8 cellular contexts compared by ENCODE assay signal in the genomic region with DNA sequence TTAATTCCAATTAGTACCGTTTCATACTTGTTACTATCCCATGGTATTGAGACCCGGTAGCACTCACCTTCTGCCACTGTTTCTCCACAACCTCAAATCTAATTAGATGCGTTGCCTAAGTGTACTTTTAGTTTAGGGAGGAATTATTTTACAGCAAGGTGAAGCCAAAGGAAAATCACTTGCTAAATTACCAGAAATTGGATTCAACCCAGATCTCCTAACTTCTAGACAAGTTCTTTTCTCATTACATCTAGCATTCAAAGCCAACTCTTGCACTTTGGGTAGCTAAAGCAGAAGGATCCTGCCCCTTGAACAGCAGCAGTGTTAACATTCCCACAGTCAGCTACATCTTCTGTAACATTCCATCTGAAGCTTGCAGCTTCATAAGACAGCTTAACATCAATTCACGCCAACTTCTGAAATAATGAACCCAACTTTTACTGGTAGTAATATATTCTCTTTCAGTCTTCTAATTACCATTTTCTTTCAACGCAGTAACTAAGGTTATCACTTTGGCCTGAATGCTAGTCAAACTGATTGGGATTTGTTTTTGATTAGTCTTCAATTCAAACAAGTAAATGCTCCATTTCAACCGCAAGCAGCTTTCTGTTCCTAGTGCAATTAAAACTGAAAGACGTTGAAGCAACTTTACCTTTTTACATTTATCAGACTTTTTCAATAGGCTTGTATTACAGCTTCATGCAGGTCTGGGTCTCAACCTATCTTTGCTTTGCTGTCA. TPM values are rescaled to one million over a fixed set of nuclear protein-coding genes. Genes with fewer than 3 reads are reported as not detected.
A peak's percentile ranks its signal among the peaks of the same experiment; 100 is the strongest.
DNase-seq lines count a peak whose midpoint lies in the region; ATAC-seq, FAIRE-seq and TF ChIP-seq lines count a peak whose summit lies in the region.

No MANE protein-coding gene starts in this region.

- POLR2A ChIA-PET in WTC11 (lab: Charles Lee): interaction anchor here (0.6 to 1.0 kb wide), 2 partner anchors 9 to 502 kb away, joined by 4 to 5 read pairs; partner anchors contain the start of gene THAP9

- TF ChIP-seq POLR2A in H54 (IDR thresholded peaks at IDR 0.05; ENCODE audit: low read depth, low read length): no peak
- no peak for TF ChIP-seq POLR2A in spleen (IDR thresholded peaks at IDR 0.05)

- no peaks in the 10 kb centered on the region for H3K9me3 Mint-ChIP-seq in WTC11

- DNase-seq in H54 (ENCODE audit: insufficient read length, low spot score) (no peak), WTC11 (ENCODE audit: low spot score) (no peak), right cardiac atrium (no peak), spleen (no peak), NCI-H2196 treated with DMSO at 0.1 percent for 48 hours (lab: John Stamatoyannopoulos, UW; ENCODE audit: unreplicated experiment) (no peak)

- intact Hi-C loops in right cardiac atrium (cut with DNase I): loop anchor here in 2 of 4 donors (10.0 kb wide), 2 partner anchors 123 to 527 kb away; partner anchors contain the start of gene LIN54 (in 1 of the 2)
- intact Hi-C loops in spleen (cut with DNase I; ENCODE audit: low total_unique reads): no loop called here

- CTCF ChIA-PET in WTC11 (lab: Charles Lee): interaction anchor here (1.0 kb wide), 1 partner anchor 40 kb away, joined by 4 read pairs; no protein-coding TSS in a partner anchor

- H3K9me3 ChIP-seq in right cardiac atrium (ENCODE audit: control insufficient read depth, low read length) (no peaks in the 10 kb centered on the region), spleen (no peaks in the 10 kb centered on the region)

- 20% methylated on average over 7 of the region's 7 CpGs for WGBS in right cardiac atrium
- WGBS in spleen, 5 donors: 32 to 44% (median 39%) methylated on average over 7 of the region's 7 CpGs

- H3K27me3 ChIP-seq in right cardiac atrium (ENCODE audit: control insufficient read depth, insufficient read depth) (no peaks in the 10 kb centered on the region), spleen (replicated peaks in 1 of 7) (no peaks in the 10 kb centered on the region)

- 0 out of 2 replicates have a peak, but pooled peaks have one; percentile 2 for TF ChIP-seq CTCF in C4-2B (conservative IDR thresholded peaks at IDR 0.05)
- TF ChIP-seq CTCF in WTC11 (IDR thresholded peaks at IDR 0.05): no peak
- TF ChIP-seq CTCF in spleen (IDR thresholded peaks at IDR 0.05 in 8 of 11, conservative IDR thresholded peaks at IDR 0.05 in 3 of 11): no peak

- H3K27me3 Mint-ChIP-seq in WTC11 (ENCODE audit: low read depth): no peaks in the 10 kb centered on the region

- H3K36me3 Mint-ChIP-seq in WTC11: peaks cover 28% of the 10 kb centered on the region

- FAIRE-seq in H54 (lab: Jason Lieb, UNC): peak; percentile 61

- H3K36me3 ChIP-seq in spleen: peaks cover 0 to 43% (median 16%) of the 10 kb centered on the region in 6 donors

- peak overlapping the region; percentile 74 for H3K4me3 ChIP-seq in right cardiac atrium (ENCODE audit: low read length)
- H3K4me3 ChIP-seq in spleen: peak overlapping the region; percentile 59 to 79 (median 67)

- peak overlapping the region; percentile 93 for H3K4me3 Mint-ChIP-seq in WTC11

- peak overlapping the region; percentile 100 for H3K27ac Mint-ChIP-seq in WTC11

- ATAC-seq in WTC11 (peak; percentile 6), right cardiac atrium (peak in 1 of 2 donors; percentile 1), esophagus mucosa (no peak), GM19023 (IDR thresholded peaks at IDR 0.05; ENCODE audit: unreplicated experiment) (no peak)

- H3K4me1 ChIP-seq in right cardiac atrium (ENCODE audit: control insufficient read depth, insufficient read depth, low read length): no peaks in the 10 kb centered on the region
- H3K4me1 ChIP-seq in spleen: peaks cover 17 to 57% (median 35%) of the 10 kb centered on the region in 6 donors

- H3K4me1 Mint-ChIP-seq in WTC11: peaks cover 31% of the 10 kb centered on the region

- peak overlapping the region; percentile 97 for H3K27ac ChIP-seq in C4-2B
- H3K27ac ChIP-seq in right cardiac atrium (ENCODE audit: low read length): peak overlapping the region; percentile 10
- H3K27ac ChIP-seq in spleen: peak overlapping the region; percentile 88 to 98 (median 97)

TF ChIP-seq in WTC11, 78 proteins besides CTCF, POLR2A, EP300 and RAD21 (continues in another document):
- TF ChIP-seq AR (CRISPR knock-in tag; IDR thresholded peaks at IDR 0.05) (no peak), SP1 (CRISPR knock-in tag; conservative IDR thresholded peaks at IDR 0.05) (no peak), MXD4 (CRISPR knock-in tag; IDR thresholded peaks at IDR 0.05; ENCODE audit: borderline replicate concordance) (no peak), E2F4 (CRISPR knock-in tag; IDR thresholded peaks at IDR 0.05; ENCODE audit: borderline replicate concordance, low read depth) (no peak), ETV6 (CRISPR knock-in tag; IDR thresholded peaks at IDR 0.05) (no peak), STAT6 (CRISPR knock-in tag; conservative IDR thresholded peaks at IDR 0.05; ENCODE audit: low read depth) (no peak), HMGA2 (CRISPR knock-in tag; IDR thresholded peaks at IDR 0.05) (no peak), GABPB1 (CRISPR knock-in tag; IDR thresholded peaks at IDR 0.05) (no peak), SMAD4 (CRISPR knock-in tag; IDR thresholded peaks at IDR 0.05) (no peak), CBFB (CRISPR knock-in tag; IDR thresholded peaks at IDR 0.05; ENCODE audit: low read depth) (no peak), ELF4 (CRISPR knock-in tag; IDR thresholded peaks at IDR 0.05; ENCODE audit: low read depth) (no peak), ESRRA (CRISPR knock-in tag; IDR thresholded peaks at IDR 0.05; ENCODE audit: borderline replicate concordance) (no peak)
- TF ChIP-seq, protein P1, sequence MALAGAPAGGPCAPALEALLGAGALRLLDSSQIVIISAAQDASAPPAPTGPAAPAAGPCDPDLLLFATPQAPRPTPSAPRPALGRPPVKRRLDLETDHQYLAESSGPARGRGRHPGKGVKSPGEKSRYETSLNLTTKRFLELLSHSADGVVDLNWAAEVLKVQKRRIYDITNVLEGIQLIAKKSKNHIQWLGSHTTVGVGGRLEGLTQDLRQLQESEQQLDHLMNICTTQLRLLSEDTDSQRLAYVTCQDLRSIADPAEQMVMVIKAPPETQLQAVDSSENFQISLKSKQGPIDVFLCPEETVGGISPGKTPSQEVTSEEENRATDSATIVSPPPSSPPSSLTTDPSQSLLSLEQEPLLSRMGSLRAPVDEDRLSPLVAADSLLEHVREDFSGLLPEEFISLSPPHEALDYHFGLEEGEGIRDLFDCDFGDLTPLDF (CRISPR knock-in tag; IDR thresholded peaks at IDR 0.05): no peak

RNA-seq across cellular contexts. Expression of gene SEC31A, which starts 0.9 kb away (rescaled TPM):
- total RNA-seq in WTC11 (2021) (106 to 137 TPM (median 122 TPM) in 3 replicates), right cardiac atrium (100 to 1,000 TPM; 107 to 156 (median 128) TPM), spleen (100 to 1,000 TPM; 133 to 204 (median 164) TPM), esophagus mucosa (122 TPM)
- polyA plus RNA-seq in right cardiac atrium (87.3 TPM), spleen (10 to 100 TPM; 63.6 to 71.1 (median 64.7) TPM)

RNA-seq across cellular contexts. Expression of gene THAP9, which starts 8.6 kb away (rescaled TPM):
- 16.8 to 17.7 TPM (median 17.0 TPM) in 3 replicates for total RNA-seq in WTC11 (2021)
- 1 to 10 TPM; 3.2 to 6.3 (median 3.7) TPM for total RNA-seq in right cardiac atrium
- polyA plus RNA-seq in right cardiac atrium: 2.6 TPM
- total RNA-seq in spleen: 1 to 10 TPM; 2.8 to 8.1 (median 3.6) TPM
- 1 to 10 TPM; 1.8 to 2.4 (median 2.1) TPM for polyA plus RNA-seq in spleen
- 2.4 TPM for total RNA-seq in esophagus mucosa

Comparison
In these comparisons a context has a peak if more than half of its experiments do, and no peak if none do; other contexts are left out.
1. H3K27ac ChIP-seq: peak in every context shown above with its lines; median percentile 97 in C4-2B; 97 in spleen; 10 in right cardiac atrium.